In genomic region chr7:19989906-19990305, GRCh38 we compare ENCODE assay signal across 26 cellular contexts.
"Had no signal": no experiment of that assay in that cellular context is flagged by ENCODE, and none has a peak within 500 bp of the region (broad histone marks: within the 10 kb centered on the region; RNA-seq: fewer than 3 reads in every experiment).

No MANE protein-coding gene starts in this region.

- H3K36me3 ChIP-seq: MG63, Peyer's patch, SJSA1 had no signal

- FAIRE-seq: TTC549 had no signal

- ATAC-seq: activated T-cell treated with anti-CD3 and anti-CD28 coated beads, Interleukin-2, amount 50 U/mL, for 4 hours had no signal

- H3K4me1 ChIP-seq: Peyer's patch, SJSA1 had no signal

- H3K9me3 ChIP-seq: Peyer's patch, SJSA1 had no signal

- H3K27me3 ChIP-seq: MG63, Peyer's patch, SJSA1 had no signal

- H3K27ac ChIP-seq: Peyer's patch, SJSA1 had no signal

- DNase-seq: activated B cell treated with CpG ODN at 0.5 μM for 24 hours; activated CD4-positive, alpha-beta memory T cell treated with anti-CD3 and anti-CD28 coated beads for 36 hours; activated CD4-positive, alpha-beta T cell treated with anti-CD3 and anti-CD28 coated beads for 1 hour; activated CD4-positive, alpha-beta T cell treated with anti-CD3 and anti-CD28 coated beads, Interleukin-2, amount 10 ng/mL, durations not matched to agents 7 days and 5 days; activated CD8-positive, alpha-beta memory T cell treated with anti-CD3 and anti-CD28 coated beads for 24 hours; activated effector memory CD4-positive, alpha-beta T cell treated with anti-CD3 and anti-CD28 coated beads, Interleukin-2, amount 50 U/mL, for 16 hours; activated naive CD4-positive, alpha-beta T cell treated with Interleukin-2 at 50 U/mL for 16 hours; activated T-cell treated with anti-CD3 and anti-CD28 coated beads, Interleukin-2, amount 50 U/mL, for 4 hours; anterior cingulate cortex; cerebellar nuclear complex; KG1; MG63; MV-4-11; NCI-H1092 treated with DMSO at 0.1 percent for 48 hours; NCI-H1417 treated with DMSO at 0.1 percent for 48 hours; NCI-H1694; NCI-H2029 treated with DMSO at 0.1 percent for 48 hours; NCI-H345; NCI-H510A treated with DMSO at 0.1 percent for 48 hours; NCI-H69; NK-92 treated with Interleukin-12 subunit alpha and Interleukin-12 subunit beta, amount 100 ng/mL, for 24 hours; OCI-M1; Peyer's patch; SHP77 had no signal

- H3K4me3 ChIP-seq: MG63, Peyer's patch, SJSA1 had no signal
